Comparison of ENCODE assay signal across 19 cellular contexts in the genomic region with DNA sequence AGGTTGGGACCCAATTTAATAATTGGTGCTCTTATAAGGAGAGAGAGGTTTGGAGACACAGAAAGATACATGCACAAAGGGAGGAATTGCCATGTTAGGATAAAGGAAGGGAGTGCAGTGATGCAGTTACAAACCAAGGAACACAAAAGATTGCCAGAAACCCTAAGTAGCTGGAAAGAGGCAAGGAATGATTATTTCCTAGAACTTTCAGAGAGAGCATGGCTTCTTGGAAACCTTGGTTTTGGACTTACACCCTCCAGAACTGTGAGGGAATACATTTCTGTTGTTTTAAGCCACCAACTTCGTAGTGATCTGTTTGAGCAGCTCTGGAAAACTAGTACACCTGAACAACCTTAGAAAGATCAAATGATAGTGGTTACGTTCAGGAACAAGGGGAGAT. TPM values are rescaled to one million over a fixed set of nuclear protein-coding genes. Genes with fewer than 3 reads are reported as not detected.
DNase-seq lines count a peak whose midpoint lies in the region; ATAC-seq and TF ChIP-seq lines count a peak whose summit lies in the region.
"Had no signal": no experiment of that assay in that cellular context is flagged by ENCODE, and none has a peak within 500 bp of the region (broad histone marks: within the 10 kb centered on the region; RNA-seq: fewer than 3 reads in every experiment).

No MANE protein-coding gene starts in this region.

- H3K27me3 ChIP-seq in heart right ventricle, result no peaks in the 10 kb centered on the region
- no peaks in the 10 kb centered on the region for H3K27me3 ChIP-seq in right cardiac atrium (ENCODE audit: control insufficient read depth, insufficient read depth)
- H3K27me3 ChIP-seq: BLaER1 had no signal

- ATAC-seq in Right ventricle myocardium inferior (peak; percentile 22), heart right ventricle (peak in 3 of 8 donors; percentile 21 to 60 (median 25)), right cardiac atrium (peak; percentile 30 to 54), HG02678 (IDR thresholded peaks at IDR 0.05; ENCODE audit: unreplicated experiment) (no peak), natural killer cell (no peak)
- ATAC-seq: A549, HCT116 had no signal

- 63 to 82% methylated on average over 2 of the region's 2 CpGs for WGBS in heart right ventricle, 2 donors
- WGBS in right cardiac atrium, result 64% methylated on average over 2 of the region's 2 CpGs

- intact Hi-C loops in Right ventricle myocardium inferior (cut with DNase I), result no loop called here
- intact Hi-C loops in cardiac septum (cut with DNase I), result no loop called here
- intact Hi-C loops in heart right ventricle (cut with DNase I), result no loop called here
- intact Hi-C loops in right cardiac atrium (cut with DNase I), result no loop called here
- intact Hi-C loops in natural killer cell (cut with micrococcal nuclease), result no loop called here

- H3K9me3 Mint-ChIP-seq in natural killer cell, result peaks cover 0 to 2% of the 10 kb centered on the region in 2 donors
- H3K9me3 Mint-ChIP-seq: HFFc6 had no signal

- DNase-seq in Right ventricle myocardium inferior (ENCODE audit: missing footprints), result no peak
- no peak for DNase-seq in cardiac septum (ENCODE audit: low spot score)
- no peak for DNase-seq in heart right ventricle
- DNase-seq in right cardiac atrium, result no peak
- no peak for DNase-seq in HPDE6-E6E7 (ENCODE audit: extremely low spot score)
- DNase-seq in natural killer cell, result no peak
- DNase-seq: CD4-positive, alpha-beta memory T cell; DMS153; DMS79; GDM1; GOT3; H7; HFFc6 had no signal

- peak overlapping the region in 7 of 10 donors; percentile 1 to 74 (median 42) for H3K27ac ChIP-seq in heart right ventricle
- H3K27ac ChIP-seq in right cardiac atrium (ENCODE audit: low read length), result no peak overlapping the region
- H3K27ac ChIP-seq: 22Rv1, A549, BLaER1 had no signal

- no peaks in the 10 kb centered on the region for H3K36me3 ChIP-seq in heart right ventricle
- H3K36me3 ChIP-seq: BLaER1 had no signal

- no peak overlapping the region for H3K27ac Mint-ChIP-seq in natural killer cell
- H3K27ac Mint-ChIP-seq: CD14-positive monocyte; CD4-positive, alpha-beta memory T cell; HFFc6 had no signal

- no peak overlapping the region for H3K4me3 Mint-ChIP-seq in natural killer cell
- H3K4me3 Mint-ChIP-seq: CD4-positive, alpha-beta memory T cell; HFFc6 had no signal

- H3K9me3 ChIP-seq in heart right ventricle (no peaks in the 10 kb centered on the region), right cardiac atrium (ENCODE audit: control insufficient read depth, low read length) (no peaks in the 10 kb centered on the region)
- H3K9me3 ChIP-seq: A549, BLaER1 had no signal

- no peaks in the 10 kb centered on the region for H3K36me3 Mint-ChIP-seq in natural killer cell
- H3K36me3 Mint-ChIP-seq: CD14-positive monocyte; CD4-positive, alpha-beta memory T cell had no signal

- no peaks in the 10 kb centered on the region for H3K4me1 Mint-ChIP-seq in natural killer cell
- H3K4me1 Mint-ChIP-seq: CD14-positive monocyte; CD4-positive, alpha-beta memory T cell had no signal

- no peak for TF ChIP-seq CTCF in heart right ventricle (IDR thresholded peaks at IDR 0.05)
- TF ChIP-seq CTCF in natural killer cell (IDR thresholded peaks at IDR 0.05), result no peak

- H3K4me3 ChIP-seq in heart right ventricle, result no peak overlapping the region
- H3K4me3 ChIP-seq in right cardiac atrium (ENCODE audit: low read length), result no peak overlapping the region
- H3K4me3 ChIP-seq: A549, BLaER1 had no signal

- H3K4me1 ChIP-seq in heart right ventricle, result peaks cover 0 to 8% (median 0%) of the 10 kb centered on the region in 9 donors
- H3K4me1 ChIP-seq in right cardiac atrium (ENCODE audit: control insufficient read depth, insufficient read depth, low read length), result no peaks in the 10 kb centered on the region
- H3K4me1 ChIP-seq: A549, BLaER1 had no signal

- no peaks in the 10 kb centered on the region for H3K27me3 Mint-ChIP-seq in natural killer cell (ENCODE audit: low read depth in 2 of 2)
- H3K27me3 Mint-ChIP-seq: CD4-positive, alpha-beta memory T cell had no signal

RNA-seq across cellular contexts. Expression of gene MB21D2, which starts 25.0 kb away (rescaled TPM):
- total RNA-seq in Right ventricle myocardium inferior (2.1 TPM), cardiac septum (3.2 TPM), heart right ventricle (1 to 10 TPM; 1.6 to 4.4 (median 3.5) TPM), right cardiac atrium (1 to 10 TPM; 3.1 to 3.9 (median 3.7) TPM), natural killer cell (under 1 TPM; 0.19 to 0.45 (median 0.27) TPM)
- polyA plus RNA-seq in heart right ventricle (1 to 10 TPM in 1 of 2 donors, under 1 TPM in 1; 0.80 to 2.1 TPM), right cardiac atrium (1.3 TPM)

Comparison
In these comparisons a context has a peak if more than half of its experiments do, and no peak if none do; other contexts are left out.
1. ATAC-seq: peak in Right ventricle myocardium inferior (single experiment) and right cardiac atrium (2 of 2); none in HG02678 (single experiment) and natural killer cell (0 of 3).